ENCODE assay signal across 17 cellular contexts in genomic region chr19:2145831-2146241, GRCh38. TPM values are rescaled to one million over a fixed set of nuclear protein-coding genes. Genes with fewer than 3 reads are reported as not detected.
DNase-seq lines count a peak whose midpoint lies in the region; ATAC-seq, FAIRE-seq and TF ChIP-seq lines count a peak whose summit lies in the region.
"Had no signal": no experiment of that assay in that cellular context is flagged by ENCODE, and none has a peak within 500 bp of the region (broad histone marks: within the 10 kb centered on the region; RNA-seq: fewer than 3 reads in every experiment).

No MANE protein-coding gene starts in this region.

- peaks cover 88% of the 10 kb centered on the region for H3K79me2 ChIP-seq in GM12878 (ENCODE audit: control insufficient read depth, insufficient read depth, low read length)

- H3K9ac ChIP-seq in GM12878 (ENCODE audit: control insufficient read depth, insufficient read depth, low read length), result no peak overlapping the region

- H3K36me3 Mint-ChIP-seq in CD8-positive, alpha-beta memory T cell, result peaks cover 0 to 21% (median 0%) of the 10 kb centered on the region in 3 donors
- no peaks in the 10 kb centered on the region for H3K36me3 Mint-ChIP-seq in neural crest cell (ENCODE audit: low read depth)
- peaks cover 37% of the 10 kb centered on the region for H3K36me3 Mint-ChIP-seq in MCF 10A (ENCODE audit: insufficient read depth, unreplicated experiment)

- POLR2A ChIA-PET in CD8-positive, alpha-beta memory T cell (lab: Charles Lee), result interaction anchor here (0.5 kb wide), 1 partner anchor 60 kb away, joined by 4 read pairs; no protein-coding TSS in a partner anchor
- POLR2A ChIA-PET in GM12878 (lab: Charles Lee), result no interaction called here
- POLR2A ChIA-PET in MCF 10A (lab: Yijun Ruan, JAX), result interaction anchor here (1.2 kb wide), 1 partner anchor 9 kb away, joined by 3 read pairs; no protein-coding TSS in a partner anchor

- no TSS peak for BruUV-seq in GM12878 (replicated peaks; lab: Mats Ljungman, UMichigan)
- BruUV-seq in MCF 10A (replicated peaks; lab: Mats Ljungman, UMichigan), result no TSS peak

- intact Hi-C loops in GM12878 (cut with micrococcal nuclease; ENCODE audit: unreplicated experiment), result no loop called here
- intact Hi-C loops in MCF 10A (cut with micrococcal nuclease), result no loop called here

- peak overlapping the region in 7 of 8 donors; percentile 53 to 77 (median 71) for H3K27ac Mint-ChIP-seq in CD8-positive, alpha-beta memory T cell
- H3K27ac Mint-ChIP-seq in neural crest cell (ENCODE audit: unreplicated experiment) (peak overlapping the region; percentile 79), MCF 10A (ENCODE audit: low read depth, unreplicated experiment) (no peak overlapping the region)

- TF ChIP-seq EP300 in Ishikawa (IDR thresholded peaks at IDR 0.05; ENCODE audit: borderline replicate concordance) (no peak), GM12878 (IDR thresholded peaks at IDR 0.05; ENCODE audit: borderline replicate concordance in 1 of 2, control insufficient read depth in 1 of 2, low read depth in 2 of 2, low read length in 2 of 2) (no peak)

- H3K36me3 ChIP-seq in CD8-positive, alpha-beta memory T cell (ENCODE audit: insufficient read depth, low read length), result no peaks in the 10 kb centered on the region
- H3K36me3 ChIP-seq in GM12878 (ENCODE audit: control insufficient read depth in 2 of 2, insufficient read depth in 2 of 2, low read length in 1 of 2) (peaks cover 5 to 6% of the 10 kb centered on the region in 2 experiments; a peak in 3 of 4 replicates), brain microvascular endothelial cell (replicated peaks) (peaks cover 7% of the 10 kb centered on the region)
- H3K36me3 ChIP-seq: pancreas had no signal

- SMC1A ChIA-PET in GM12878 (lab: Charles Lee; ENCODE audit: uncharacterized antibody, unreplicated experiment), result interaction anchor here (0.6 kb wide), 1 partner anchor 126 kb away, joined by 3 read pairs; no protein-coding TSS in a partner anchor

- RAD21 ChIA-PET in GM12878 (lab: Charles Lee; ENCODE audit: unreplicated experiment), result interaction anchor here (0.6 to 0.9 kb wide), 2 partner anchors 48 to 90 kb away, joined by 3 read pairs; partner anchors contain the start of gene PLEKHJ1

- ATAC-seq in GM12878, result no peak
- no peak for ATAC-seq in HG02885 (IDR thresholded peaks at IDR 0.05; ENCODE audit: poor library complexity, unreplicated experiment)

- H3K27me3 ChIP-seq in CD8-positive, alpha-beta memory T cell (ENCODE audit: insufficient read depth, low read length, poor library complexity, severe bottlenecking), result no peaks in the 10 kb centered on the region
- H3K27me3 ChIP-seq in GM12878 (replicated peaks in 1 of 2; ENCODE audit: control insufficient read depth in 2 of 2, insufficient read depth in 2 of 2, low read length in 1 of 2) (no peaks in the 10 kb centered on the region), brain microvascular endothelial cell (replicated peaks) (no peaks in the 10 kb centered on the region)
- H3K27me3 ChIP-seq: heart right ventricle, pancreas had no signal

- H3K27me3 Mint-ChIP-seq in CD8-positive, alpha-beta memory T cell, result no peaks in the 10 kb centered on the region
- no peaks in the 10 kb centered on the region for H3K27me3 Mint-ChIP-seq in neural crest cell (ENCODE audit: low read depth)
- H3K27me3 Mint-ChIP-seq in MCF 10A (ENCODE audit: insufficient read depth, unreplicated experiment), result no peaks in the 10 kb centered on the region
- H3K27me3 Mint-ChIP-seq: dendritic cell treated with granulocyte-macrophage colony-stimulating factor and Interleukin-4, amounts not matched to agents 40 ng/mL and 50 ng/mL, for 4 days had no signal

- H3K9me3 Mint-ChIP-seq in CD8-positive, alpha-beta memory T cell, result no peaks in the 10 kb centered on the region
- no peaks in the 10 kb centered on the region for H3K9me3 Mint-ChIP-seq in neural crest cell
- H3K9me3 Mint-ChIP-seq in MCF 10A (ENCODE audit: unreplicated experiment), result no peaks in the 10 kb centered on the region
- H3K9me3 Mint-ChIP-seq: CD14-positive monocyte; dendritic cell treated with granulocyte-macrophage colony-stimulating factor and Interleukin-4, amounts not matched to agents 40 ng/mL and 50 ng/mL, for 4 days had no signal

- DNase-seq in CD8-positive, alpha-beta memory T cell, result peak in 1 of 5 donors; percentile 45
- DNase-seq in GM12878 (ENCODE audit: low read depth, low spot score) (no peak), neural crest cell (ENCODE audit: low read depth, low spot score) (no peak), brain microvascular endothelial cell (no peak), HTR-8/SVneo (ENCODE audit: insufficient read length, low spot score) (no peak), MCF 10A (ENCODE audit: unreplicated experiment) (no peak)
- DNase-seq: heart right ventricle; kidney; NCI-H510A; OCI-M1; stimulated activated CD4-positive, alpha-beta T cell treated with anti-CD3 and anti-CD28 coated beads, Interleukin-12 subunit alpha, Interleukin-12 subunit beta, amount 100 ng/mL, for 4 hours had no signal

- H2AFZ ChIP-seq in GM12878 (ENCODE audit: control insufficient read depth, low read depth, low read length), result no peak overlapping the region

- H3K4me1 ChIP-seq in CD8-positive, alpha-beta memory T cell (ENCODE audit: insufficient read depth, low read length), result peaks cover 35% of the 10 kb centered on the region
- H3K4me1 ChIP-seq in GM12878 (ENCODE audit: control insufficient read depth, insufficient read depth, low read length), result peaks cover 23% of the 10 kb centered on the region

- H3K27ac ChIP-seq in CD8-positive, alpha-beta memory T cell (ENCODE audit: low read depth, low read length), result no peak overlapping the region
- H3K27ac ChIP-seq in GM12878 (ENCODE audit: control insufficient read depth, insufficient read depth) (no peak overlapping the region), brain microvascular endothelial cell (no peak overlapping the region)
- H3K27ac ChIP-seq: heart right ventricle, pancreas had no signal

- peak overlapping the region in 4 of 7 donors; percentile 39 to 62 (median 42) for H3K4me3 Mint-ChIP-seq in CD8-positive, alpha-beta memory T cell
- H3K4me3 Mint-ChIP-seq in neural crest cell, result peak overlapping the region; percentile 88
- H3K4me3 Mint-ChIP-seq in MCF 10A (ENCODE audit: unreplicated experiment), result no peak overlapping the region
- H3K4me3 Mint-ChIP-seq: CD14-positive monocyte; dendritic cell treated with granulocyte-macrophage colony-stimulating factor and Interleukin-4, amounts not matched to agents 40 ng/mL and 50 ng/mL, for 4 days had no signal

- FAIRE-seq in GM12878 (lab: Jason Lieb, UNC) (no peak), HTR-8/SVneo (lab: Jason Lieb, UNC) (no peak)
- FAIRE-seq: GM12892, kidney, pancreas had no signal

- H3K9me3 ChIP-seq in CD8-positive, alpha-beta memory T cell (ENCODE audit: low read length), result no peaks in the 10 kb centered on the region
- H3K9me3 ChIP-seq in GM12878 (replicated peaks; ENCODE audit: control insufficient read depth, insufficient read depth, low read length), result no peaks in the 10 kb centered on the region
- H3K9me3 ChIP-seq: heart right ventricle, pancreas had no signal

- in situ Hi-C loops in GM12878 (cut with MboI) (no loop called here), brain microvascular endothelial cell (cut with HindIII; ENCODE audit: low pct_ligation_motif_present, low sequenced_read_pairs) (no loop called here)

- H3K4me2 ChIP-seq in GM12878 (ENCODE audit: control insufficient read depth, insufficient read depth), result 0 out of 2 replicates have a peak overlapping the region, but pooled peaks have one; percentile 42

- H3K4me1 Mint-ChIP-seq in CD8-positive, alpha-beta memory T cell, result peaks cover 38 to 60% (median 53%) of the 10 kb centered on the region in 3 donors
- H3K4me1 Mint-ChIP-seq in neural crest cell (peaks cover 36% of the 10 kb centered on the region), MCF 10A (ENCODE audit: insufficient read depth, unreplicated experiment) (peaks cover 5% of the 10 kb centered on the region)

- 75% methylated on average over 16 of the region's 16 CpGs for WGBS in GM12878 (ENCODE audit: insufficient coverage, insufficient replicate concordance, low lambda C conversion rate, missing lambda C conversion rate)

- no peak for TF ChIP-seq POLR2A in GM12878 (IDR thresholded peaks at IDR 0.05; ENCODE audit: low read depth, low read length)

- peaks cover 6% of the 10 kb centered on the region; the same call in 1 of the 2 replicates for H4K20me1 ChIP-seq in GM12878 (ENCODE audit: control insufficient read depth, insufficient read depth)

- H3K4me3 ChIP-seq in CD8-positive, alpha-beta memory T cell (ENCODE audit: low read length), result no peak overlapping the region
- H3K4me3 ChIP-seq in GM12878, result no peak overlapping the region
- no peak overlapping the region for H3K4me3 ChIP-seq in brain microvascular endothelial cell (ENCODE audit: low read depth, low read length)
- H3K4me3 ChIP-seq: heart right ventricle, pancreas had no signal

- TF ChIP-seq CTCF in GM12878 (IDR thresholded peaks at IDR 0.05 in 2 of 3, conservative IDR thresholded peaks at IDR 0.05 in 1 of 3; ENCODE audit: control insufficient read depth in 2 of 3, extremely low read depth in 1 of 3, insufficient read depth in 1 of 3, low read depth in 3 of 3, low read length in 3 of 3), result no peak
- TF ChIP-seq CTCF in neural crest cell (conservative IDR thresholded peaks at IDR 0.05), result no peak
- TF ChIP-seq CTCF in brain microvascular endothelial cell (IDR thresholded peaks at IDR 0.05; ENCODE audit: low read depth, low read length, missing control alignments), result no peak
- TF ChIP-seq CTCF in MCF 10A (IDR thresholded peaks at IDR 0.05; ENCODE audit: unreplicated experiment), result no peak

- TF ChIP-seq RAD21 in Ishikawa (IDR thresholded peaks at IDR 0.05; ENCODE audit: low read depth) (no peak), GM12878 (IDR thresholded peaks at IDR 0.05; ENCODE audit: insufficient read depth, low read depth, low read length) (no peak)

- CTCF ChIA-PET in CD8-positive, alpha-beta memory T cell (lab: Charles Lee), result interaction anchor here (0.6 kb wide), 1 partner anchor 10 kb away, joined by 3 read pairs; no protein-coding TSS in a partner anchor
- CTCF ChIA-PET in GM12878 (lab: Yijun Ruan, JAX), result interaction anchor here (1.0 kb wide), 1 partner anchor 87 kb away, joined by 3 read pairs; no protein-coding TSS in a partner anchor
- CTCF ChIA-PET in MCF 10A (lab: Yijun Ruan, JAX), result interaction anchor here (0.6 to 0.7 kb wide), 2 partner anchors 90 to 141 kb away, joined by 3 read pairs; partner anchors contain the start of gene PLEKHJ1

RNA-seq across cellular contexts. Expression of gene AP3D1, which starts 5.5 kb away (rescaled TPM):
- 10 to 100 TPM; 96.5 to 99.2 TPM for total RNA-seq in CD8-positive, alpha-beta memory T cell
- 44.2 TPM for polyA plus RNA-seq in CD8-positive, alpha-beta memory T cell
- total RNA-seq in GM12878 (2013; cell fraction: nucleolus; rRNA removed), result 141 and 170 TPM in 2 replicates
- total RNA-seq in GM12878 (2014; rRNA removed) (71.8 and 74.1 TPM in 2 replicates), GM12878 (2014; rRNA removed; fragmentation: Illumina TruSeq; extraction: Trizol) (25.6 and 26.7 TPM in 2 replicates), GM12878 (2021) (98.4 and 108 TPM in 2 replicates), neural crest cell (142 and 146 TPM in 2 replicates), MCF 10A (2022) (172 and 181 TPM in 2 replicates)
- 50.7 TPM for polyA plus RNA-seq in GM12878 (2011; ENCODE audit: low read depth)
- polyA plus RNA-seq in GM12878 (2011; rRNA removed) (21.1 and 58.0 TPM in 2 replicates), GM12878 (2014; fragmentation: Illumina TruSeq; extraction: Trizol) (42.5 and 68.7 TPM in 2 replicates), GM12878 (2014; fragmentation: Nextera tagmentation; extraction: Ambion mirVana) (1 to 10 TPM; 1.5 to 3.0 TPM), GM12878 (2014; rRNA removed) (67.6 and 77.8 TPM in 2 replicates), GM12878 (2016; fragmentation: Nextera tagmentation; extraction: Ambion mirVana) (10 to 100 TPM; 19.4 to 60.2 TPM)
- 88.7 and 101 TPM in 2 replicates for polyA plus RNA-seq in GM12878 (2011; cell fraction: cytosol; rRNA removed)
- 363 and 377 TPM in 2 replicates for polyA plus RNA-seq in GM12878 (2011; cell fraction: nucleus; rRNA removed)
- polyA plus RNA-seq in GM12878 (2012), result 74.6 and 86.8 TPM in 2 replicates
- polyA minus RNA-seq in GM12878 (2011; rRNA and poly(A)+ RNA removed), result 83.2 and 90.6 TPM in 2 replicates
- 49.0 and 54.4 TPM in 2 replicates for polyA minus RNA-seq in GM12878 (2011; cell fraction: cytosol; rRNA and poly(A)+ RNA removed)
- 64.4 and 69.8 TPM in 2 replicates for polyA minus RNA-seq in GM12878 (2011; cell fraction: nucleus; rRNA and poly(A)+ RNA removed)

RNA-seq across cellular contexts. Expression of gene DOT1L, which starts 17.9 kb away (rescaled TPM):
- 10 to 100 TPM; 82.0 to 84.9 TPM for total RNA-seq in CD8-positive, alpha-beta memory T cell
- 1.2 TPM for polyA plus RNA-seq in CD8-positive, alpha-beta memory T cell
- 105 and 107 TPM in 2 replicates for total RNA-seq in GM12878 (2013; cell fraction: nucleolus; rRNA removed)
- total RNA-seq in GM12878 (2014; rRNA removed) (9.2 and 9.5 TPM in 2 replicates), GM12878 (2014; rRNA removed; fragmentation: Illumina TruSeq; extraction: Trizol) (5.4 and 7.0 TPM in 2 replicates), GM12878 (2021) (54.7 and 59.5 TPM in 2 replicates), neural crest cell (117 and 127 TPM in 2 replicates), MCF 10A (2022) (27.0 and 28.4 TPM in 2 replicates)
- polyA plus RNA-seq in GM12878 (2011; ENCODE audit: low read depth), result 4.5 TPM
- polyA plus RNA-seq in GM12878 (2011; rRNA removed) (7.1 and 11.4 TPM in 2 replicates), GM12878 (2014; fragmentation: Illumina TruSeq; extraction: Trizol) (2.9 and 9.6 TPM in 2 replicates), GM12878 (2014; fragmentation: Nextera tagmentation; extraction: Ambion mirVana) (under 1 TPM; 0.18 to 0.26 TPM), GM12878 (2014; rRNA removed) (22.2 and 29.1 TPM in 2 replicates), GM12878 (2016; fragmentation: Nextera tagmentation; extraction: Ambion mirVana) (10 to 100 TPM; 10.1 to 12.9 TPM)
- polyA plus RNA-seq in GM12878 (2011; cell fraction: cytosol; rRNA removed), result 15.1 and 16.5 TPM in 2 replicates
- 106 and 193 TPM in 2 replicates for polyA plus RNA-seq in GM12878 (2011; cell fraction: nucleus; rRNA removed)
- polyA plus RNA-seq in GM12878 (2012), result 17.8 and 23.1 TPM in 2 replicates
- 21.3 and 24.5 TPM in 2 replicates for polyA minus RNA-seq in GM12878 (2011; rRNA and poly(A)+ RNA removed)
- 19.2 and 22.3 TPM in 2 replicates for polyA minus RNA-seq in GM12878 (2011; cell fraction: cytosol; rRNA and poly(A)+ RNA removed)
- polyA minus RNA-seq in GM12878 (2011; cell fraction: nucleus; rRNA and poly(A)+ RNA removed), result 26.8 and 37.7 TPM in 2 replicates

RNA-seq across cellular contexts. Expression of gene IZUMO4, which starts 49.1 kb away (rescaled TPM):
- total RNA-seq in CD8-positive, alpha-beta memory T cell, result 1 to 10 TPM; 8.9 to 9.7 TPM
- 0.58 TPM for polyA plus RNA-seq in CD8-positive, alpha-beta memory T cell
- 35.1 and 37.8 TPM in 2 replicates for total RNA-seq in GM12878 (2013; cell fraction: nucleolus; rRNA removed)
- total RNA-seq in GM12878 (2014; rRNA removed) (20.7 and 22.3 TPM in 2 replicates), GM12878 (2014; rRNA removed; fragmentation: Illumina TruSeq; extraction: Trizol) (7.2 and 7.6 TPM in 2 replicates), GM12878 (2021) (12.0 and 14.6 TPM in 2 replicates), neural crest cell (5.5 and 5.6 TPM in 2 replicates), MCF 10A (2022) (3.1 and 5.3 TPM in 2 replicates)
- polyA plus RNA-seq in GM12878 (2011; ENCODE audit: low read depth), result 16.5 TPM
- polyA plus RNA-seq in GM12878 (2011; rRNA removed) (14.2 and 22.9 TPM in 2 replicates), GM12878 (2014; fragmentation: Illumina TruSeq; extraction: Trizol) (3.8 and 7.3 TPM in 2 replicates), GM12878 (2014; fragmentation: Nextera tagmentation; extraction: Ambion mirVana) (1 to 10 TPM in 1 of 2 experiments, under 1 TPM in 1; 0.53 to 1.9 TPM), GM12878 (2014; rRNA removed) (27.1 and 30.3 TPM in 2 replicates), GM12878 (2016; fragmentation: Nextera tagmentation; extraction: Ambion mirVana) (1 to 10 TPM; 5.5 to 6.9 TPM)
- 23.3 and 39.9 TPM in 2 replicates for polyA plus RNA-seq in GM12878 (2011; cell fraction: cytosol; rRNA removed)
- polyA plus RNA-seq in GM12878 (2011; cell fraction: nucleus; rRNA removed), result 285 and 407 TPM in 2 replicates
- 52.8 and 57.2 TPM in 2 replicates for polyA plus RNA-seq in GM12878 (2012)
- 7.2 and 11.1 TPM in 2 replicates for polyA minus RNA-seq in GM12878 (2011; rRNA and poly(A)+ RNA removed)
- polyA minus RNA-seq in GM12878 (2011; cell fraction: cytosol; rRNA and poly(A)+ RNA removed), result 4.0 and 5.9 TPM in 2 replicates
- 23.2 and 25.0 TPM in 2 replicates for polyA minus RNA-seq in GM12878 (2011; cell fraction: nucleus; rRNA and poly(A)+ RNA removed)

RNA-seq across cellular contexts. Expression of gene MOB3A, which starts 49.7 kb away (rescaled TPM):
- 100 to 1,000 TPM; 171 to 188 TPM for total RNA-seq in CD8-positive, alpha-beta memory T cell
- 106 TPM for polyA plus RNA-seq in CD8-positive, alpha-beta memory T cell
- total RNA-seq in GM12878 (2013; cell fraction: nucleolus; rRNA removed), result 153 and 159 TPM in 2 replicates
- 56.6 and 69.6 TPM in 2 replicates for total RNA-seq in GM12878 (2014; rRNA removed)
- total RNA-seq in GM12878 (2014; rRNA removed; fragmentation: Illumina TruSeq; extraction: Trizol), result 32.7 and 40.5 TPM in 2 replicates
- total RNA-seq in GM12878 (2021), result 176 and 181 TPM in 2 replicates
- polyA plus RNA-seq in GM12878 (2011; ENCODE audit: low read depth), result 73.8 TPM
- 71.7 and 229 TPM in 2 replicates for polyA plus RNA-seq in GM12878 (2011; rRNA removed)
- polyA plus RNA-seq in GM12878 (2011; cell fraction: cytosol; rRNA removed), result 315 and 350 TPM in 2 replicates
- polyA plus RNA-seq in GM12878 (2011; cell fraction: nucleus; rRNA removed), result 137 and 163 TPM in 2 replicates
- polyA plus RNA-seq in GM12878 (2012), result 168 TPM in 2 replicates
- polyA plus RNA-seq in GM12878 (2014; fragmentation: Illumina TruSeq; extraction: Trizol), result 54.2 and 82.9 TPM in 2 replicates
- 10 to 100 TPM in 1 of 2 experiments, 1 to 10 TPM in 1; 7.5 to 10.9 TPM for polyA plus RNA-seq in GM12878 (2014; fragmentation: Nextera tagmentation; extraction: Ambion mirVana)
- 123 and 147 TPM in 2 replicates for polyA plus RNA-seq in GM12878 (2014; rRNA removed)
- polyA plus RNA-seq in GM12878 (2016; fragmentation: Nextera tagmentation; extraction: Ambion mirVana), result 10 to 100 TPM; 79.3 to 79.5 TPM
- polyA minus RNA-seq in GM12878 (2011; rRNA and poly(A)+ RNA removed), result 236 and 392 TPM in 2 replicates
- 239 TPM in 2 replicates for polyA minus RNA-seq in GM12878 (2011; cell fraction: cytosol; rRNA and poly(A)+ RNA removed)
- polyA minus RNA-seq in GM12878 (2011; cell fraction: nucleus; rRNA and poly(A)+ RNA removed), result 54.2 and 86.9 TPM in 2 replicates
- 40.0 and 42.1 TPM in 2 replicates for total RNA-seq in neural crest cell
- 40.9 and 47.2 TPM in 2 replicates for total RNA-seq in MCF 10A (2022)
